Comparison of ENCODE assay signal across 12 cellular contexts in genomic region chr2:62467475-62468321, GRCh38. TPM values are rescaled to one million over a fixed set of nuclear protein-coding genes. Genes with fewer than 3 reads are reported as not detected.
DNase-seq lines count a peak whose midpoint lies in the region; ATAC-seq, FAIRE-seq and TF ChIP-seq lines count a peak whose summit lies in the region.
"Had no signal": no experiment of that assay in that cellular context is flagged by ENCODE, and none has a peak within 500 bp of the region (broad histone marks: within the 10 kb centered on the region; RNA-seq: fewer than 3 reads in every experiment).

No MANE protein-coding gene starts in this region.

- no peak overlapping the region for H3K4me3 ChIP-seq in trophoblast cell (ENCODE audit: low read depth, low read length)

- H3K9ac ChIP-seq in trophoblast cell (ENCODE audit: low read length) = no peak overlapping the region

- TF ChIP-seq POLR2A in GM12891 (IDR thresholded peaks at IDR 0.05; ENCODE audit: low read depth, low read length) = no peak

- H4K12ac ChIP-seq in trophoblast cell (ENCODE audit: low read depth, low read length) = no peak overlapping the region

- no peak overlapping the region for H3K18ac ChIP-seq in trophoblast cell (ENCODE audit: low read length)

- H4K8ac ChIP-seq in trophoblast cell (ENCODE audit: low read depth, low read length) = peak overlapping the region; percentile 35

- H3K27me3 ChIP-seq in trophoblast cell (ENCODE audit: insufficient read depth, low read length) = no peaks in the 10 kb centered on the region

- H3K79me2 ChIP-seq in trophoblast cell (ENCODE audit: control insufficient read depth, insufficient read depth, low read length, poor library complexity) = no peaks in the 10 kb centered on the region

- H3K14ac ChIP-seq in trophoblast cell (ENCODE audit: low read length) = peak overlapping the region; percentile 31

- peak overlapping the region; percentile 39 for H2BK12ac ChIP-seq in trophoblast cell (ENCODE audit: low read length)

- H3K23ac ChIP-seq in trophoblast cell (ENCODE audit: low read length) = no peak overlapping the region

- no peak overlapping the region for H3K4ac ChIP-seq in trophoblast cell (ENCODE audit: low read depth, low read length)

- no CpG with 5 or more reads among the region's 8 CpGs for WGBS in trophoblast cell (ENCODE audit: extremely low coverage, insufficient coverage, insufficient read length)

- H2AFZ ChIP-seq in trophoblast cell (ENCODE audit: insufficient read depth, low read length, poor library complexity) = no peak overlapping the region

- H3K4me1 ChIP-seq in trophoblast cell (ENCODE audit: control insufficient read depth in 1 of 2, insufficient read depth in 2 of 2, low read length in 2 of 2) = peaks cover 0 to 16% of the 10 kb centered on the region in 2 experiments

- H2BK5ac ChIP-seq in trophoblast cell (ENCODE audit: low read depth, low read length, poor library complexity) = no peak overlapping the region

- no peak overlapping the region for H4K91ac ChIP-seq in trophoblast cell (ENCODE audit: low read depth, low read length)

- H3K4me2 ChIP-seq in trophoblast cell (ENCODE audit: low read length) = no peak overlapping the region

- FAIRE-seq in GM12891 (lab: Jason Lieb, UNC) = peak; percentile 16
- FAIRE-seq: astrocyte had no signal

- H3K9me3 ChIP-seq in trophoblast cell (ENCODE audit: insufficient read depth, low read depth, low read length) = no peaks in the 10 kb centered on the region

- H3K79me1 ChIP-seq in trophoblast cell (ENCODE audit: low read length) = peaks cover 11% of the 10 kb centered on the region

- peak overlapping the region; percentile 40 for H2AK5ac ChIP-seq in trophoblast cell (ENCODE audit: low read length)

- H3K27ac ChIP-seq in trophoblast cell (ENCODE audit: low read depth, low read length) = no peak overlapping the region

- H3K36me3 ChIP-seq in trophoblast cell (ENCODE audit: control insufficient read depth in 1 of 2, insufficient read depth in 2 of 2, low read length in 2 of 2) = no peaks in the 10 kb centered on the region

- ATAC-seq in HG02798 (IDR thresholded peaks at IDR 0.05; ENCODE audit: poor library complexity, unreplicated experiment) (no peak), GM21423 (IDR thresholded peaks at IDR 0.05; ENCODE audit: unreplicated experiment) (no peak)
- ATAC-seq: activated CD4-positive, alpha-beta T cell treated with anti-CD3 and anti-CD28 coated beads for 36 hours had no signal

- DNase-seq in GM12891 (ENCODE audit: insufficient read length, low spot score) = no peak
- DNase-seq in NCI-H345 (lab: John Stamatoyannopoulos, UW) = peak; percentile 54
- peak; percentile 88 for DNase-seq in fibroblast of gingiva (ENCODE audit: low read depth)
- DNase-seq in trophoblast cell = peak; percentile 38 to 39
- DNase-seq in medulla oblongata (ENCODE audit: extremely low spot score) = no peak
- DNase-seq in activated effector memory CD4-positive, alpha-beta T cell treated with Interleukin-2 at 50 U/mL for 16 hours = no peak
- DNase-seq: activated CD4-positive, alpha-beta T cell treated with anti-CD3 and anti-CD28 coated beads for 36 hours; GDM1; occipital lobe had no signal

- H2BK120ac ChIP-seq in trophoblast cell (ENCODE audit: insufficient read depth, low read length, poor library complexity) = peak overlapping the region; percentile 15

TF ChIP-seq in GM12891, 5 proteins besides CTCF, POLR2A, EP300 and RAD21:
- TF ChIP-seq PAX5 (IDR thresholded peaks at IDR 0.05; ENCODE audit: insufficient read depth, low read length, severe bottlenecking) (no peak), SPI1 (IDR thresholded peaks at IDR 0.05; ENCODE audit: low read depth, low read length) (no peak), POLR2AphosphoS5 (IDR thresholded peaks at IDR 0.05; ENCODE audit: low read depth, low read length) (no peak), POU2F2 (IDR thresholded peaks at IDR 0.05; ENCODE audit: low read depth, low read length) (no peak), TAF1 (IDR thresholded peaks at IDR 0.05; ENCODE audit: low read depth, low read length) (no peak)

RNA-seq across cellular contexts. Expression of gene TMEM17, which starts 38.3 kb away (rescaled TPM):
- 0.67 TPM for polyA plus RNA-seq in GM12891 (2012; ENCODE audit: low read depth, missing spikeins)
- polyA plus RNA-seq in trophoblast cell (2013) = 1.2 and 1.4 TPM in 2 replicates

Comparison
In these comparisons a context has a peak if more than half of its experiments do, and no peak if none do; other contexts are left out.
1. DNase-seq: peak in NCI-H345 (single experiment), fibroblast of gingiva (single experiment) and trophoblast cell (2 of 2); none in GM12891 (single experiment), medulla oblongata (single experiment) and activated effector memory CD4-positive, alpha-beta T cell treated with Interleukin-2 at 50 U/mL for 16 hours (single experiment).